In genomic region chr2:201696151-201696659, GRCh38 we compare ENCODE assay signal across 10 cellular contexts. TPM values are rescaled to one million over a fixed set of nuclear protein-coding genes. Genes with fewer than 3 reads are reported as not detected.
DNase-seq lines count a peak whose midpoint lies in the region; ATAC-seq and TF ChIP-seq lines count a peak whose summit lies in the region.
"Had no signal": no experiment of that assay in that cellular context is flagged by ENCODE, and none has a peak within 500 bp of the region (broad histone marks: within the 10 kb centered on the region; RNA-seq: fewer than 3 reads in every experiment).

No MANE protein-coding gene starts in this region.

- H3K9me3 Mint-ChIP-seq in T-cell: no peaks in the 10 kb centered on the region
- H3K9me3 Mint-ChIP-seq: activated naive CD8-positive, alpha-beta T cell treated with anti-CD3 and anti-CD28 coated beads, Interleukin-2, amount 10 ng/mL, durations not matched to agents 7 days and 5 days had no signal

- no peak overlapping the region for H3K27ac Mint-ChIP-seq in T-cell
- H3K27ac Mint-ChIP-seq: activated naive CD8-positive, alpha-beta T cell treated with anti-CD3 and anti-CD28 coated beads, Interleukin-2, amount 10 ng/mL, durations not matched to agents 7 days and 5 days had no signal

- H3K9me3 ChIP-seq in MG63 (no peaks in the 10 kb centered on the region), mesenchymal stem cell (ENCODE audit: control insufficient read depth, low read length) (no peaks in the 10 kb centered on the region)

- H3K14ac ChIP-seq in mesenchymal stem cell (ENCODE audit: low read length in 2 of 2): no peak overlapping the region

- WGBS in mesenchymal stem cell: 3% methylated on average over 5 of the region's 6 CpGs

- H4K8ac ChIP-seq in mesenchymal stem cell (ENCODE audit: low read length): peak overlapping the region; percentile 42

- no peak overlapping the region for H3K4ac ChIP-seq in mesenchymal stem cell (ENCODE audit: low read depth in 1 of 2, low read length in 2 of 2)

- H2BK5ac ChIP-seq in mesenchymal stem cell (ENCODE audit: low read depth, low read length, poor library complexity, severe bottlenecking): no peak overlapping the region

- peak; percentile 69 for DNase-seq in AG20443 (ENCODE audit: low spot score)
- DNase-seq in MG63: peak; percentile 88
- peak; percentile 73 for DNase-seq in choroid plexus epithelial cell (ENCODE audit: low read depth)
- peak; percentile 67 for DNase-seq in mesenchymal stem cell
- DNase-seq in SK-N-DZ (ENCODE audit: low spot score): no peak
- DNase-seq in T-cell: no peak
- DNase-seq in NOMO-1 treated with DMSO at 0.1 percent for 48 hours (lab: John Stamatoyannopoulos, UW; ENCODE audit: unreplicated experiment): no peak
- DNase-seq: activated CD4-positive, alpha-beta T cell treated with anti-CD3 and anti-CD28 coated beads, Interleukin-2, amount 50 U/mL, for 48 hours; activated naive CD8-positive, alpha-beta T cell treated with anti-CD3 and anti-CD28 coated beads, Interleukin-2, amount 10 ng/mL, durations not matched to agents 7 days and 5 days had no signal

- H3K4me1 ChIP-seq in mesenchymal stem cell (ENCODE audit: control insufficient read depth, insufficient read depth, low read depth, low read length): peaks cover 10% of the 10 kb centered on the region

- peaks cover 8% of the 10 kb centered on the region for H3K36me3 Mint-ChIP-seq in T-cell

- H3K4me2 ChIP-seq in mesenchymal stem cell (ENCODE audit: low read length, poor library complexity, severe bottlenecking): no peak overlapping the region

- no peak overlapping the region for H2BK15ac ChIP-seq in mesenchymal stem cell (ENCODE audit: low read depth, poor library complexity, severe bottlenecking)

- peak overlapping the region; percentile 83 for H2AK5ac ChIP-seq in mesenchymal stem cell (ENCODE audit: low read length, severe bottlenecking)

- no peak for TF ChIP-seq CTCF in choroid plexus epithelial cell (conservative IDR thresholded peaks at IDR 0.05; ENCODE audit: low read depth, low read length)

- H3K27me3 ChIP-seq in MG63: no peaks in the 10 kb centered on the region
- no peaks in the 10 kb centered on the region for H3K27me3 ChIP-seq in mesenchymal stem cell (ENCODE audit: control insufficient read depth in 1 of 2, insufficient read depth in 1 of 2, low read length in 2 of 2)

- peaks cover 8% of the 10 kb centered on the region for H3K79me1 ChIP-seq in mesenchymal stem cell (replicated peaks; ENCODE audit: low read length, poor library complexity, severe bottlenecking)

- ATAC-seq in T-cell (replicated peaks in 1 of 4): no peak
- no peak for ATAC-seq in GM19035 (IDR thresholded peaks at IDR 0.05; ENCODE audit: unreplicated experiment)

- H3K36me3 ChIP-seq in MG63: peaks cover 13% of the 10 kb centered on the region
- peaks cover 3 to 16% of the 10 kb centered on the region in 2 experiments for H3K36me3 ChIP-seq in mesenchymal stem cell (ENCODE audit: control insufficient read depth in 1 of 2, insufficient read depth in 2 of 2, low read depth in 1 of 2, low read length in 2 of 2)

- H3K27me3 Mint-ChIP-seq in T-cell: no peaks in the 10 kb centered on the region

- H3K18ac ChIP-seq in mesenchymal stem cell (ENCODE audit: low read depth in 1 of 2, low read length in 2 of 2): peak overlapping the region in 1 of 2 experiments; percentile 80

- H4K91ac ChIP-seq in mesenchymal stem cell (ENCODE audit: low read length): no peak overlapping the region

- peak overlapping the region; percentile 77 for H3K9ac ChIP-seq in mesenchymal stem cell (ENCODE audit: low read length)

- no peak overlapping the region for H3K4me3 ChIP-seq in MG63
- H3K4me3 ChIP-seq in choroid plexus epithelial cell (ENCODE audit: low read depth, low read length): no peak overlapping the region
- peak overlapping the region in 1 of 2 experiments; percentile 61 for H3K4me3 ChIP-seq in mesenchymal stem cell (ENCODE audit: insufficient read depth in 1 of 2, low read depth in 1 of 2, low read length in 2 of 2)

- peak overlapping the region in 1 of 2 experiments; percentile 18 for H2BK12ac ChIP-seq in mesenchymal stem cell (ENCODE audit: low read length in 2 of 2)

- peak overlapping the region; percentile 95 for H3K27ac ChIP-seq in mesenchymal stem cell (ENCODE audit: low read length, poor library complexity, severe bottlenecking)

- H3K4me1 Mint-ChIP-seq in T-cell: peaks cover 0 to 4% (median 0%) of the 10 kb centered on the region in 3 donors
- H3K4me1 Mint-ChIP-seq: activated naive CD8-positive, alpha-beta T cell treated with anti-CD3 and anti-CD28 coated beads, Interleukin-2, amount 10 ng/mL, durations not matched to agents 7 days and 5 days had no signal

- no peak overlapping the region for H2BK120ac ChIP-seq in mesenchymal stem cell (ENCODE audit: low read depth, low read length)

- CTCF ChIA-PET in T-cell (lab: Charles Lee): interaction anchor here in 1 of 2 donors (0.5 kb wide), 1 partner anchor 1353 kb away, joined by 3 read pairs; no protein-coding TSS in a partner anchor

- no peak overlapping the region for H2AFZ ChIP-seq in mesenchymal stem cell (ENCODE audit: low read depth, low read length)

- H3K23ac ChIP-seq in mesenchymal stem cell (ENCODE audit: low read length in 2 of 2): no peak overlapping the region

- POLR2A ChIA-PET in T-cell (lab: Charles Lee): no interaction called here

- H3K4me3 Mint-ChIP-seq in T-cell: no peak overlapping the region
- H3K4me3 Mint-ChIP-seq: activated naive CD8-positive, alpha-beta T cell treated with anti-CD3 and anti-CD28 coated beads, Interleukin-2, amount 10 ng/mL, durations not matched to agents 7 days and 5 days had no signal

RNA-seq across cellular contexts. Expression of gene MPP4, which starts 2.2 kb away (rescaled TPM):
- total RNA-seq in MG63 (2014; rRNA removed; shearing (Covaris generic); ENCODE audit: low replicate concordance): 5.5 and 7.6 TPM in 2 replicates
- 0.51 TPM for polyA plus RNA-seq in mesenchymal stem cell (2013, experiment 1 of 2)
- 0.40 TPM for polyA plus RNA-seq in mesenchymal stem cell (2013, experiment 2 of 2)
- polyA plus RNA-seq in SK-N-DZ (2014; cell fraction: cytosol; rRNA removed): 0.21 TPM in 1 of 2 replicates, not detected in the other
- not detected in 2 replicates for polyA plus RNA-seq in SK-N-DZ (2014; cell fraction: nucleus; rRNA removed)
- total RNA-seq in T-cell: under 1 TPM in 1 of 5 donors, not detected in 4; 0.13 TPM
- total RNA-seq: activated naive CD8-positive, alpha-beta T cell treated with anti-CD3 and anti-CD28 coated beads, Interleukin-2, amount 10 ng/mL, durations not matched to agents 7 days and 5 days had no signal

RNA-seq across cellular contexts. Expression of gene TMEM237, which starts 52.9 kb away (rescaled TPM):
- total RNA-seq in MG63 (2014; rRNA removed; shearing (Covaris generic); ENCODE audit: low replicate concordance): 63.8 and 73.3 TPM in 2 replicates
- 15.5 TPM for polyA plus RNA-seq in mesenchymal stem cell (2013, experiment 1 of 2)
- polyA plus RNA-seq in mesenchymal stem cell (2013, experiment 2 of 2): 16.5 TPM
- 98.9 and 101 TPM in 2 replicates for polyA plus RNA-seq in SK-N-DZ (2014; cell fraction: cytosol; rRNA removed)
- polyA plus RNA-seq in SK-N-DZ (2014; cell fraction: nucleus; rRNA removed): 119 and 126 TPM in 2 replicates
- 10 to 100 TPM in 1 of 5 donors, 1 to 10 TPM in 4; 4.5 to 10.1 (median 7.8) TPM for total RNA-seq in T-cell

Comparison
In these comparisons a context has a peak if more than half of its experiments do, and no peak if none do; other contexts are left out.
1. DNase-seq: peak in AG20443 (single experiment), MG63 (single experiment), choroid plexus epithelial cell (single experiment) and mesenchymal stem cell (single experiment); none in SK-N-DZ (single experiment), T-cell (0 of 34) and NOMO-1 treated with DMSO at 0.1 percent for 48 hours (single experiment).